ENCODE assay signal across 8 cellular contexts in genomic region chr1:48916121-48917069, GRCh38.
A peak's percentile ranks its signal among the peaks of the same experiment; 100 is the strongest.
DNase-seq lines count a peak whose midpoint lies in the region; ATAC-seq and TF ChIP-seq lines count a peak whose summit lies in the region.

No MANE protein-coding gene starts in this region.

- no peaks in the 10 kb centered on the region for H4K20me1 ChIP-seq in Loucy (ENCODE audit: insufficient read depth, low read length, poor library complexity, severe bottlenecking)

- 41 to 55% methylated on average over 5 of the region's 5 CpGs for WGBS in testis, 2 donors

- H3K4me3 ChIP-seq in Loucy (ENCODE audit: low read length, poor library complexity, severe bottlenecking): no peak overlapping the region
- no peak overlapping the region for H3K4me3 ChIP-seq in SJCRH30
- no peak overlapping the region for H3K4me3 ChIP-seq in testis

- DNase-seq in EH (ENCODE audit: low read depth) (peak; percentile 47), SJCRH30 (peak; percentile 22 to 54), glomerular visceral epithelial cell (ENCODE audit: extremely low spot score) (peak; percentile 56), testis (peak; percentile 16), HCEC 1CT (no peak)

- no peaks in the 10 kb centered on the region for H3K79me2 ChIP-seq in Loucy (ENCODE audit: insufficient read depth, low read length)

- no peak overlapping the region for H3K4me2 ChIP-seq in Loucy (ENCODE audit: low read depth, low read length, poor library complexity, severe bottlenecking)

- TF ChIP-seq CTCF in Loucy (conservative IDR thresholded peaks at IDR 0.05; ENCODE audit: low read length) (peak; percentile 59), testis (IDR thresholded peaks at IDR 0.05) (peak; percentile 12 to 37 (median 28))

- H3K9ac ChIP-seq in Loucy (ENCODE audit: low read depth, low read length, poor library complexity, severe bottlenecking): no peak overlapping the region

- ATAC-seq in HG02885 (IDR thresholded peaks at IDR 0.05; ENCODE audit: poor library complexity, unreplicated experiment): no peak
- no peak for ATAC-seq in GM18498 (IDR thresholded peaks at IDR 0.05; ENCODE audit: unreplicated experiment)

- H3K36me3 ChIP-seq in Loucy (ENCODE audit: insufficient read depth, low read length): no peaks in the 10 kb centered on the region
- H3K36me3 ChIP-seq in SJCRH30: no peaks in the 10 kb centered on the region
- no peaks in the 10 kb centered on the region for H3K36me3 ChIP-seq in testis (ENCODE audit: low read depth, missing control alignments)

- H2AFZ ChIP-seq in Loucy (ENCODE audit: low read length): no peak overlapping the region

- H3K9me3 ChIP-seq in Loucy (ENCODE audit: insufficient read depth, low read depth, low read length): no peaks in the 10 kb centered on the region
- H3K9me3 ChIP-seq in SJCRH30 (replicated peaks): no peaks in the 10 kb centered on the region
- H3K9me3 ChIP-seq in testis: no peaks in the 10 kb centered on the region

- no peaks in the 10 kb centered on the region for H3F3A ChIP-seq in Loucy (ENCODE audit: low read depth)

- no peak for TF ChIP-seq POLR2A in testis (IDR thresholded peaks at IDR 0.05)

- H3K4me1 ChIP-seq in Loucy (ENCODE audit: insufficient read depth, low read length, poor library complexity, severe bottlenecking): no peaks in the 10 kb centered on the region
- no peaks in the 10 kb centered on the region for H3K4me1 ChIP-seq in SJCRH30
- no peaks in the 10 kb centered on the region for H3K4me1 ChIP-seq in testis

- H3K9me2 ChIP-seq in Loucy (replicated peaks; ENCODE audit: low read depth, low read length): no peaks in the 10 kb centered on the region

- H3K27me3 ChIP-seq in Loucy (ENCODE audit: insufficient read depth, low read length, poor library complexity, severe bottlenecking) (no peaks in the 10 kb centered on the region), SJCRH30 (no peaks in the 10 kb centered on the region), testis (no peaks in the 10 kb centered on the region)

- intact Hi-C loops in testis (cut with DNase I; ENCODE audit: low total_unique reads): no loop called here

- no peak overlapping the region for H3K27ac ChIP-seq in SJCRH30
- no peak overlapping the region for H3K27ac ChIP-seq in testis
